12 cellular contexts compared by ENCODE assay signal in genomic region chr12:47316609-47317049, GRCh38.
DNase-seq lines count a peak whose midpoint lies in the region; ATAC-seq and TF ChIP-seq lines count a peak whose summit lies in the region.
"Had no signal": no experiment of that assay in that cellular context is flagged by ENCODE, and none has a peak within 500 bp of the region (broad histone marks: within the 10 kb centered on the region; RNA-seq: fewer than 3 reads in every experiment).

No MANE protein-coding gene starts in this region.

- H3K9me3 ChIP-seq in SU-DHL-6 (ENCODE audit: insufficient read depth, low read length) (no peaks in the 10 kb centered on the region), gastroesophageal sphincter (no peaks in the 10 kb centered on the region), spleen (no peaks in the 10 kb centered on the region)
- H3K9me3 ChIP-seq: tibial artery had no signal

- H3K4me3 ChIP-seq in SU-DHL-6 (ENCODE audit: insufficient read depth, low read length, poor library complexity, severe bottlenecking) (peak overlapping the region; percentile 11), gastroesophageal sphincter (no peak overlapping the region), spleen (peak overlapping the region in 3 of 8 donors; percentile 2 to 52 (median 13)), lower leg skin (ENCODE audit: low read depth, poor library complexity, severe bottlenecking) (no peak overlapping the region)

- peak overlapping the region; percentile 61 for H3K4me2 ChIP-seq in SU-DHL-6 (ENCODE audit: low read depth, low read length, poor library complexity, severe bottlenecking)

- no peaks in the 10 kb centered on the region for H3K27me3 Mint-ChIP-seq in activated CD4-positive, alpha-beta T cell treated with anti-CD3 and anti-CD28 coated beads, Interleukin-2, amount 10 ng/mL, durations not matched to agents 24 days and 14 days
- H3K27me3 Mint-ChIP-seq in mesothelial cell of epicardium (ENCODE audit: low read depth): no peaks in the 10 kb centered on the region
- H3K27me3 Mint-ChIP-seq: activated CD4-positive, alpha-beta T cell treated with anti-CD3 and anti-CD28 coated beads for 36 hours had no signal

- peaks cover 28% of the 10 kb centered on the region for H3K4me1 Mint-ChIP-seq in activated CD4-positive, alpha-beta T cell treated with anti-CD3 and anti-CD28 coated beads, Interleukin-2, amount 10 ng/mL, durations not matched to agents 24 days and 14 days
- peaks cover 7% of the 10 kb centered on the region for H3K4me1 Mint-ChIP-seq in mesothelial cell of epicardium

- H3K9ac ChIP-seq in SU-DHL-6 (ENCODE audit: low read length): peak overlapping the region; percentile 31; the same call in 1 of the 2 replicates

- H3K79me2 ChIP-seq in SU-DHL-6 (ENCODE audit: insufficient read depth, low read length): no peaks in the 10 kb centered on the region

- H3K9me2 ChIP-seq in SU-DHL-6 (replicated peaks; ENCODE audit: insufficient read depth, low read length): no peaks in the 10 kb centered on the region

- H3K27me3 ChIP-seq in SU-DHL-6 (ENCODE audit: low read length): no peaks in the 10 kb centered on the region
- H3K27me3 ChIP-seq in gastroesophageal sphincter: no peaks in the 10 kb centered on the region
- no peaks in the 10 kb centered on the region for H3K27me3 ChIP-seq in spleen (replicated peaks in 1 of 7)
- H3K27me3 ChIP-seq: tibial artery had no signal

- DNase-seq in activated CD4-positive, alpha-beta T cell treated with anti-CD3 and anti-CD28 coated beads, Interleukin-2, amount 10 ng/mL, durations not matched to agents 24 days and 14 days: no peak
- no peak for DNase-seq in activated CD4-positive, alpha-beta T cell treated with anti-CD3 and anti-CD28 coated beads, Interleukin-2, amount 50 U/mL, for 4 hours
- DNase-seq in spleen (no peak), lower leg skin (ENCODE audit: low spot score in 2 of 2) (no peak), mesothelial cell of epicardium (ENCODE audit: low spot score in 2 of 2, unreplicated experiment in 2 of 2) (no peak), DMS79 (lab: John Stamatoyannopoulos, UW) (no peak)
- DNase-seq: activated CD4-positive, alpha-beta T cell treated with anti-CD3 and anti-CD28 coated beads for 36 hours; activated naive CD4-positive, alpha-beta T cell; cerebellar nuclear complex; tibial artery had no signal

- H3K27ac ChIP-seq in SU-DHL-6 (ENCODE audit: low read depth, low read length) (peak overlapping the region; percentile 49), gastroesophageal sphincter (peak overlapping the region in 2 of 4 donors; percentile 40 to 48), spleen (peak overlapping the region; percentile 67 to 89 (median 86))
- H3K27ac ChIP-seq: tibial artery had no signal

- no peak for TF ChIP-seq CTCF in SU-DHL-6 (IDR thresholded peaks at IDR 0.05; ENCODE audit: insufficient read depth, low read length, poor library complexity, severe bottlenecking)
- TF ChIP-seq CTCF in gastroesophageal sphincter (IDR thresholded peaks at IDR 0.05): no peak
- TF ChIP-seq CTCF in spleen (IDR thresholded peaks at IDR 0.05 in 8 of 11, conservative IDR thresholded peaks at IDR 0.05 in 3 of 11): no peak
- TF ChIP-seq CTCF in lower leg skin (IDR thresholded peaks at IDR 0.05): no peak
- no peak for TF ChIP-seq CTCF in mesothelial cell of epicardium (IDR thresholded peaks at IDR 0.05; ENCODE audit: unreplicated experiment)

- H3K36me3 Mint-ChIP-seq in activated CD4-positive, alpha-beta T cell treated with anti-CD3 and anti-CD28 coated beads, Interleukin-2, amount 10 ng/mL, durations not matched to agents 24 days and 14 days (ENCODE audit: low read depth): no peaks in the 10 kb centered on the region
- H3K36me3 Mint-ChIP-seq in mesothelial cell of epicardium: no peaks in the 10 kb centered on the region

- peak overlapping the region; percentile 35 for H3K27ac Mint-ChIP-seq in activated CD4-positive, alpha-beta T cell treated with anti-CD3 and anti-CD28 coated beads, Interleukin-2, amount 10 ng/mL, durations not matched to agents 24 days and 14 days
- no peak overlapping the region for H3K27ac Mint-ChIP-seq in mesothelial cell of epicardium
- H3K27ac Mint-ChIP-seq: activated CD4-positive, alpha-beta T cell treated with anti-CD3 and anti-CD28 coated beads for 36 hours had no signal

- WGBS in gastroesophageal sphincter (ENCODE audit: low coverage in 1 of 2), 2 donors: 34 to 66% methylated on average over 2 of the region's 2 CpGs
- WGBS in spleen, 5 donors: 42 to 77% (median 55%) methylated on average over 2 of the region's 2 CpGs
- 39 to 44% methylated on average over 2 of the region's 2 CpGs for WGBS in lower leg skin, 2 donors

- no peaks in the 10 kb centered on the region for H4K20me1 ChIP-seq in SU-DHL-6 (ENCODE audit: low read depth, low read length)

- peaks cover under 1% of the 10 kb centered on the region for H3K9me3 Mint-ChIP-seq in activated CD4-positive, alpha-beta T cell treated with anti-CD3 and anti-CD28 coated beads, Interleukin-2, amount 10 ng/mL, durations not matched to agents 24 days and 14 days
- peaks cover 8% of the 10 kb centered on the region for H3K9me3 Mint-ChIP-seq in mesothelial cell of epicardium

- intact Hi-C loops in activated CD4-positive, alpha-beta T cell treated with anti-CD3 and anti-CD28 coated beads, Interleukin-2, amount 10 ng/mL, durations not matched to agents 24 days and 14 days (cut with micrococcal nuclease): no loop called here
- intact Hi-C loops in spleen (cut with DNase I; ENCODE audit: low total_unique reads): no loop called here
- intact Hi-C loops in lower leg skin (cut with DNase I; ENCODE audit: low total_unique reads): no loop called here

- no peak for TF ChIP-seq EP300 in gastroesophageal sphincter (IDR thresholded peaks at IDR 0.05)

- H2AFZ ChIP-seq in SU-DHL-6 (ENCODE audit: low read depth, low read length, severe bottlenecking): peak overlapping the region; percentile 44

- peak overlapping the region; percentile 29 for H3K4me3 Mint-ChIP-seq in activated CD4-positive, alpha-beta T cell treated with anti-CD3 and anti-CD28 coated beads, Interleukin-2, amount 10 ng/mL, durations not matched to agents 24 days and 14 days
- H3K4me3 Mint-ChIP-seq in mesothelial cell of epicardium: no peak overlapping the region

- peak; percentile 65 for ATAC-seq in gastroesophageal sphincter
- ATAC-seq: activated CD4-positive, alpha-beta T cell treated with anti-CD3 and anti-CD28 coated beads for 36 hours had no signal

- no peaks in the 10 kb centered on the region for H3K36me3 ChIP-seq in SU-DHL-6 (ENCODE audit: low read length)
- H3K36me3 ChIP-seq in gastroesophageal sphincter: no peaks in the 10 kb centered on the region
- H3K36me3 ChIP-seq in spleen: no peaks in the 10 kb centered on the region
- H3K36me3 ChIP-seq: tibial artery had no signal

- peaks cover 10% of the 10 kb centered on the region for H3F3A ChIP-seq in SU-DHL-6 (ENCODE audit: insufficient read depth)

- H3K4me1 ChIP-seq in gastroesophageal sphincter (peaks cover 0 to 18% (median 0%) of the 10 kb centered on the region in 3 donors), spleen (peaks cover 11 to 74% (median 64%) of the 10 kb centered on the region in 6 donors)

- no peak for TF ChIP-seq POLR2A in gastroesophageal sphincter (IDR thresholded peaks at IDR 0.05)
- no peak for TF ChIP-seq POLR2A in spleen (IDR thresholded peaks at IDR 0.05)
- TF ChIP-seq POLR2A in lower leg skin (IDR thresholded peaks at IDR 0.05): no peak
